23 cellular contexts compared by ENCODE assay signal in the genomic region with DNA sequence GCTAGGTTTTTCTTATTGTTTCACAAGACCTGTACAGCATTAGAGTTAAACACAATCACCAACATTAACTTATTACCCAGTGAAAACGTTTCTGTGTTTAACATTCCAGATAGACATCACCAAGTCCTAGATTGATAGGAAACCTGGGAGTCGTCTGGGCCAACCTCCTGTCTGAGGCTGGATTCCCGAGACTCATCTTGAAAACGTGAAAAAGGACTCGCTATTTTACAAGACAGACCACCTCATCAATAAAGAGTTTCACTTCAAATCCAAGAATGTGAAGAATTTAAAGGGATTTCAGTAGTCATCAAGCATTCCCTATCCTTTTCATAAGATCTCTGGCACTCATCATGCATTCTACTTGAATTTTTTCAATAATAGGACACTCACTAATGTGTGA.
A peak's percentile ranks its signal among the peaks of the same experiment; 100 is the strongest.
DNase-seq lines count a peak whose midpoint lies in the region; ATAC-seq, FAIRE-seq and TF ChIP-seq lines count a peak whose summit lies in the region.
"Had no signal": no experiment of that assay in that cellular context is flagged by ENCODE, and none has a peak within 500 bp of the region (broad histone marks: within the 10 kb centered on the region; RNA-seq: fewer than 3 reads in every experiment).

No MANE protein-coding gene starts in this region.

- H3K79me2 ChIP-seq in mammary epithelial cell (ENCODE audit: insufficient read depth, low read length) (no peaks in the 10 kb centered on the region), astrocyte (ENCODE audit: insufficient read depth, low read length) (no peaks in the 10 kb centered on the region), keratinocyte (ENCODE audit: control insufficient read depth, insufficient read depth, low read length) (no peaks in the 10 kb centered on the region)

- H3K9me3 ChIP-seq in mammary epithelial cell (replicated peaks; ENCODE audit: insufficient read depth, low read length) (no peaks in the 10 kb centered on the region), astrocyte (ENCODE audit: insufficient read depth, low read depth, low read length) (no peaks in the 10 kb centered on the region), keratinocyte (ENCODE audit: control insufficient read depth, low read depth, low read length) (no peaks in the 10 kb centered on the region), kidney (ENCODE audit: control insufficient read depth in 1 of 2, low read length in 2 of 2) (no peaks in the 10 kb centered on the region)

- no peak for ATAC-seq in GM21619 (IDR thresholded peaks at IDR 0.05; ENCODE audit: unreplicated experiment)
- ATAC-seq: SK-N-SH treated with all-trans-retinoic acid at 6 μM for 48 hours had no signal

- H3K9ac ChIP-seq in mammary epithelial cell (ENCODE audit: insufficient read depth, low read length) (no peak overlapping the region), astrocyte (ENCODE audit: low read length) (no peak overlapping the region), keratinocyte (ENCODE audit: control insufficient read depth, extremely low read depth, insufficient read depth, low read length) (no peak overlapping the region), kidney (ENCODE audit: low read length in 2 of 2) (no peak overlapping the region)

- H3K36me3 ChIP-seq in mammary epithelial cell (ENCODE audit: insufficient read depth, low read length), result no peaks in the 10 kb centered on the region
- no peaks in the 10 kb centered on the region for H3K36me3 ChIP-seq in astrocyte (ENCODE audit: insufficient read depth, low read length)
- H3K36me3 ChIP-seq in keratinocyte (ENCODE audit: control insufficient read depth in 2 of 2, extremely low read depth in 1 of 2, insufficient read depth in 2 of 2, low read length in 2 of 2), result no peaks in the 10 kb centered on the region
- no peaks in the 10 kb centered on the region for H3K36me3 ChIP-seq in kidney (ENCODE audit: control insufficient read depth in 1 of 2, insufficient read depth in 2 of 2, low read length in 2 of 2)
- H3K36me3 ChIP-seq: MG63 had no signal

- intact Hi-C loops in mammary epithelial cell (cut with micrococcal nuclease) (no loop called here), MCF 10A (cut with micrococcal nuclease) (no loop called here), kidney (cut with DNase I) (no loop called here)

- CTCF ChIA-PET in mammary epithelial cell (lab: Charles Lee; ENCODE audit: low non-redundant PET), result no interaction called here
- CTCF ChIA-PET in MCF 10A (lab: Yijun Ruan, JAX), result no interaction called here

- WGBS in mammary epithelial cell (ENCODE audit: low coverage, missing lambda C conversion rate), result 48% methylated on average over 5 of the region's 5 CpGs

- BruUV-seq in mammary epithelial cell (replicated peaks; lab: Mats Ljungman, UMichigan), result no TSS peak
- BruUV-seq in MCF 10A (replicated peaks; lab: Mats Ljungman, UMichigan), result no TSS peak

- H3K27me3 Mint-ChIP-seq in MCF 10A (ENCODE audit: insufficient read depth, unreplicated experiment), result no peaks in the 10 kb centered on the region
- H3K27me3 Mint-ChIP-seq in astrocyte (ENCODE audit: low read depth, unreplicated experiment), result no peaks in the 10 kb centered on the region
- H3K27me3 Mint-ChIP-seq: CD8-positive, alpha-beta memory T cell; IgD-negative memory B cell had no signal

- DNase-seq in mammary epithelial cell, result no peak
- DNase-seq in MCF 10A (ENCODE audit: unreplicated experiment), result no peak
- DNase-seq in astrocyte (ENCODE audit: low read depth), result peak; percentile 42
- DNase-seq in keratinocyte (ENCODE audit: low read depth, low spot score), result no peak
- no peak for DNase-seq in central memory CD4-positive, alpha-beta T cell
- DNase-seq in kidney, result no peak
- DNase-seq in NCI-H2081 (lab: John Stamatoyannopoulos, UW), result no peak
- DNase-seq: AML-193; CD8-positive, alpha-beta memory T cell; DMS53; GDM1; Kasumi-1; MG63; NCI-H1048; NCI-H1436; NCI-H187 treated with DMSO at 0.1 percent for 48 hours; PC-9 had no signal

- no peak overlapping the region for H2AFZ ChIP-seq in mammary epithelial cell (ENCODE audit: low read depth, low read length)
- H2AFZ ChIP-seq in astrocyte (ENCODE audit: low read depth, low read length), result no peak overlapping the region
- no peak overlapping the region for H2AFZ ChIP-seq in keratinocyte (ENCODE audit: control insufficient read depth, low read length)
- H2AFZ ChIP-seq: PC-9 had no signal

- H3K4me3 Mint-ChIP-seq in MCF 10A (ENCODE audit: unreplicated experiment) (no peak overlapping the region), astrocyte (ENCODE audit: unreplicated experiment) (no peak overlapping the region)
- H3K4me3 Mint-ChIP-seq: CD8-positive, alpha-beta memory T cell; IgD-negative memory B cell had no signal

- H3K27ac ChIP-seq in mammary epithelial cell (ENCODE audit: insufficient read depth, low read depth, low read length) (no peak overlapping the region), astrocyte (ENCODE audit: low read depth, low read length) (no peak overlapping the region), keratinocyte (ENCODE audit: control insufficient read depth, insufficient read depth, low read length) (no peak overlapping the region), kidney (ENCODE audit: low read depth in 2 of 2, low read length in 2 of 2) (no peak overlapping the region)
- H3K27ac ChIP-seq: 22Rv1, C4-2B, PC-9 had no signal

- H3K4me1 Mint-ChIP-seq in MCF 10A (ENCODE audit: insufficient read depth, unreplicated experiment) (peaks cover 7% of the 10 kb centered on the region), astrocyte (ENCODE audit: low read depth, unreplicated experiment) (peaks cover 19% of the 10 kb centered on the region)
- H3K4me1 Mint-ChIP-seq: CD8-positive, alpha-beta memory T cell; IgD-negative memory B cell had no signal

- H3K27ac Mint-ChIP-seq in MCF 10A (ENCODE audit: low read depth, unreplicated experiment), result no peak overlapping the region
- peak overlapping the region; percentile 42 for H3K27ac Mint-ChIP-seq in astrocyte (ENCODE audit: unreplicated experiment)
- H3K27ac Mint-ChIP-seq: CD8-positive, alpha-beta memory T cell; IgD-negative memory B cell had no signal

- H3K4me3 ChIP-seq in mammary epithelial cell (replicated peaks in 1 of 3; ENCODE audit: insufficient read depth in 1 of 3, low read depth in 2 of 3, low read length in 3 of 3), result no peak overlapping the region
- no peak overlapping the region for H3K4me3 ChIP-seq in astrocyte (ENCODE audit: insufficient read depth, low read depth, low read length)
- no peak overlapping the region for H3K4me3 ChIP-seq in keratinocyte (ENCODE audit: control insufficient read depth in 2 of 3, extremely low read depth in 1 of 3, insufficient read depth in 2 of 3, low read depth in 1 of 3, low read length in 3 of 3)
- H3K4me3 ChIP-seq in kidney (ENCODE audit: low read length in 2 of 2), result no peak overlapping the region
- H3K4me3 ChIP-seq: MG63, PC-9 had no signal

- in situ Hi-C loops in mammary epithelial cell (cut with MboI; ENCODE audit: low sequenced_read_pairs in 2 of 2), result no loop called here

- dilution Hi-C loops in mammary epithelial cell (cut with HindIII; ENCODE audit: low sequenced_read_pairs), result no loop called here
- dilution Hi-C loops in keratinocyte (cut with MboI; ENCODE audit: extremely low pct_ligation_motif_present, low sequenced_read_pairs), result no loop called here

- no peaks in the 10 kb centered on the region for H4K20me1 ChIP-seq in mammary epithelial cell (ENCODE audit: insufficient read depth, low read length)
- H4K20me1 ChIP-seq in astrocyte (ENCODE audit: insufficient read depth, low read length), result no peaks in the 10 kb centered on the region
- H4K20me1 ChIP-seq in keratinocyte (ENCODE audit: control insufficient read depth, extremely low read depth, insufficient read depth, low read length), result no peaks in the 10 kb centered on the region

- peaks cover 11% of the 10 kb centered on the region for H3K9me3 Mint-ChIP-seq in MCF 10A (ENCODE audit: unreplicated experiment)
- H3K9me3 Mint-ChIP-seq in astrocyte (ENCODE audit: unreplicated experiment), result no peaks in the 10 kb centered on the region

- FAIRE-seq in astrocyte (lab: Jason Lieb, UNC) (no peak), keratinocyte (lab: Jason Lieb, UNC) (peak; percentile 20), kidney (lab: Jason Lieb, UNC) (no peak)
- FAIRE-seq: GM18507 had no signal

- peaks cover 3% of the 10 kb centered on the region for H3K4me1 ChIP-seq in mammary epithelial cell (ENCODE audit: insufficient read depth, low read length)
- no peaks in the 10 kb centered on the region for H3K4me1 ChIP-seq in astrocyte (ENCODE audit: insufficient read depth, low read length)
- peaks cover 6% of the 10 kb centered on the region for H3K4me1 ChIP-seq in keratinocyte (ENCODE audit: control insufficient read depth, extremely low read depth, insufficient read depth, low read length)
- no peaks in the 10 kb centered on the region for H3K4me1 ChIP-seq in kidney (ENCODE audit: control insufficient read depth in 1 of 2, insufficient read depth in 1 of 2, low read depth in 1 of 2, low read length in 2 of 2)

- POLR2A ChIA-PET in MCF 10A (lab: Yijun Ruan, JAX), result no interaction called here

- TF ChIP-seq CTCF in mammary epithelial cell (conservative IDR thresholded peaks at IDR 0.05 in 1 of 2, IDR thresholded peaks at IDR 0.05 in 1 of 2; ENCODE audit: extremely low read depth in 1 of 2, insufficient read depth in 1 of 2, low read depth in 1 of 2, low read length in 2 of 2) (no peak), MCF 10A (IDR thresholded peaks at IDR 0.05; ENCODE audit: unreplicated experiment) (no peak), astrocyte (IDR thresholded peaks at IDR 0.05; ENCODE audit: insufficient read depth, low read depth, low read length) (no peak), keratinocyte (optimal IDR thresholded peaks at IDR 0.05 in 1 of 3, IDR thresholded peaks at IDR 0.05 in 1 of 3, conservative IDR thresholded peaks at IDR 0.05 in 1 of 3; ENCODE audit: extremely low read depth in 1 of 3, insufficient read depth in 2 of 3, low read length in 3 of 3) (no peak), kidney (IDR thresholded peaks at IDR 0.05; ENCODE audit: borderline replicate concordance, extremely low read depth, insufficient read depth) (no peak)

- H3K36me3 Mint-ChIP-seq in MCF 10A (ENCODE audit: insufficient read depth, unreplicated experiment) (no peaks in the 10 kb centered on the region), astrocyte (ENCODE audit: low read depth, unreplicated experiment) (no peaks in the 10 kb centered on the region)
- H3K36me3 Mint-ChIP-seq: CD8-positive, alpha-beta memory T cell; IgD-negative memory B cell had no signal

- no peaks in the 10 kb centered on the region for H3K27me3 ChIP-seq in mammary epithelial cell (ENCODE audit: insufficient read depth, low read length)
- H3K27me3 ChIP-seq in astrocyte (ENCODE audit: insufficient read depth, low read length), result no peaks in the 10 kb centered on the region
- no peaks in the 10 kb centered on the region for H3K27me3 ChIP-seq in keratinocyte (ENCODE audit: control insufficient read depth, extremely low read depth, insufficient read depth, low read length)
- H3K27me3 ChIP-seq: MG63 had no signal

- H3K9me1 ChIP-seq in keratinocyte (ENCODE audit: control insufficient read depth, extremely low read depth, insufficient read depth, low read length), result no peaks in the 10 kb centered on the region

- H3K4me2 ChIP-seq in mammary epithelial cell (ENCODE audit: insufficient read depth, low read depth, low read length) (peak overlapping the region; percentile 70), astrocyte (ENCODE audit: low read length) (no peak overlapping the region), keratinocyte (ENCODE audit: control insufficient read depth, extremely low read depth, insufficient read depth, low read depth, low read length) (no peak overlapping the region)
